14 cellular contexts compared by ENCODE assay signal in the genomic region with DNA sequence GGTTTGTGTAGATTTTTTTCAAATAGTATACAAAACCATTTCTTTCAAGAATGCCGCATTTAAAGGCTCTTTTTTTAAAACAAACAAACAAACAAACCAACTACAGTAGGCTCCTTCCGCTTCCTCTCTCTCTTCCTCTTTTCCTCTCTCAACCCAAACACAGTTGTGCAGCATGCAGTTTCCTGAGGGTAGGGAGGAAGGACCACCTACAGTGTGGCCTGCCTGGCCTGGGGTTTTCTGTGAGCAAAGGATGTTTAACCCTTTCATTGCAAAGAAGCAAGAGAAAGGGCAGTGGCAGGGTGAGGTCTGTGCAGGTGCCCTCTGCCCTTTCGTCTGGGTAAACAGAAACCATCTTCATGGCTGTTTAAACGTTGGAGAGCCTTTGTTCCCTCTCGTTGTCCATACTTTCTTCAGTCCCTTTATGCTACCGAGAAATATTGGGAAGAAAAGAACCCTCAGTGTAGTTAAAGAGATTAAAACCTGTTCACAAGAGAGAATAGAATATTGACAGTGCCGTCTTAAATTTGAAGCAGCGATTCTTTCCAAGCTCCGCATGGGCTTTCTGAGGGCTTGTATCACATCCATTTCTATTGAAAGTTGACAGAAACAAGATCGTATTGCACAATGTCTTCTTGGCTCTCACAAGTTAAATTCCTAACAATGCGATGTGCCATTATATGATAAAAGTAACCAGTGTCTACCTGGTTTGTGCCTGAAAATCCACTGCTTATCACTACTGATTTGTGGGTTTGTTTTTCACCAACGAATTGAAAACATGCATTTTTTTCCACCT.
DNase-seq lines count a peak whose midpoint lies in the region; ATAC-seq and TF ChIP-seq lines count a peak whose summit lies in the region.
"Had no signal": no experiment of that assay in that cellular context is flagged by ENCODE, and none has a peak within 500 bp of the region (broad histone marks: within the 10 kb centered on the region; RNA-seq: fewer than 3 reads in every experiment).

No MANE protein-coding gene starts in this region.

- no peak for TF ChIP-seq CTCF in GM20000 (IDR thresholded peaks at IDR 0.05; ENCODE audit: extremely low read depth, missing control alignments)

- ATAC-seq in HG03060 (IDR thresholded peaks at IDR 0.05; ENCODE audit: low read depth, unreplicated experiment) (peak; percentile 58), GM21360 (IDR thresholded peaks at IDR 0.05; ENCODE audit: unreplicated experiment) (no peak)
- ATAC-seq in stimulated activated memory B cell treated with anti-CD40 and anti-IgM and Interleukin-4, amounts not matched to agents 10 μg/mL and 1 μg/mL and 100 μg/mL, for 72 hours: peak; percentile 84

- peaks cover 75% of the 10 kb centered on the region for H3K4me1 Mint-ChIP-seq in stimulated activated memory B cell treated with anti-CD40 and anti-IgM and Interleukin-4, amounts not matched to agents 10 μg/mL and 1 μg/mL and 100 μg/mL, for 72 hours

- peak overlapping the region; percentile 46 for H3K4me3 Mint-ChIP-seq in stimulated activated memory B cell treated with anti-CD40 and anti-IgM and Interleukin-4, amounts not matched to agents 10 μg/mL and 1 μg/mL and 100 μg/mL, for 72 hours

- peaks cover 42% of the 10 kb centered on the region for H3K36me3 Mint-ChIP-seq in stimulated activated memory B cell treated with anti-CD40 and anti-IgM and Interleukin-4, amounts not matched to agents 10 μg/mL and 1 μg/mL and 100 μg/mL, for 72 hours

- H3K27me3 Mint-ChIP-seq in stimulated activated memory B cell treated with anti-CD40 and anti-IgM and Interleukin-4, amounts not matched to agents 10 μg/mL and 1 μg/mL and 100 μg/mL, for 72 hours: no peaks in the 10 kb centered on the region

- no peaks in the 10 kb centered on the region for H3K9me3 Mint-ChIP-seq in stimulated activated memory B cell treated with anti-CD40 and anti-IgM and Interleukin-4, amounts not matched to agents 10 μg/mL and 1 μg/mL and 100 μg/mL, for 72 hours

- DNase-seq in NCI-H1417 (lab: John Stamatoyannopoulos, UW) (peak in 2 of 3 experiments; percentile 13 to 63), NCI-H1417 treated with DMSO at 0.1 percent for 48 hours (lab: John Stamatoyannopoulos, UW) (no peak), UCSD-AML1 (lab: John Stamatoyannopoulos, UW; ENCODE audit: unreplicated experiment) (peak; percentile 31), GM20000 (ENCODE audit: low spot score) (no peak), HuH-7 (ENCODE audit: low spot score) (no peak)
- DNase-seq: 8988T; brain microvascular endothelial cell; DND-41; NCI-H1092; NK-92 treated with Interleukin-12 subunit alpha and Interleukin-12 subunit beta, amount 100 ng/mL, for 24 hours; T1000 had no signal

- peak overlapping the region; percentile 75 for H3K27ac Mint-ChIP-seq in stimulated activated memory B cell treated with anti-CD40 and anti-IgM and Interleukin-4, amounts not matched to agents 10 μg/mL and 1 μg/mL and 100 μg/mL, for 72 hours

Comparison
In these comparisons a context has a peak if more than half of its experiments do, and no peak if none do; other contexts are left out.
1. DNase-seq: peak in NCI-H1417 (2 of 3) and UCSD-AML1 (single experiment); none in NCI-H1417 treated with DMSO at 0.1 percent for 48 hours (single experiment), GM20000 (single experiment) and HuH-7 (single experiment).